ENCODE assay signal across 8 cellular contexts in the genomic region with DNA sequence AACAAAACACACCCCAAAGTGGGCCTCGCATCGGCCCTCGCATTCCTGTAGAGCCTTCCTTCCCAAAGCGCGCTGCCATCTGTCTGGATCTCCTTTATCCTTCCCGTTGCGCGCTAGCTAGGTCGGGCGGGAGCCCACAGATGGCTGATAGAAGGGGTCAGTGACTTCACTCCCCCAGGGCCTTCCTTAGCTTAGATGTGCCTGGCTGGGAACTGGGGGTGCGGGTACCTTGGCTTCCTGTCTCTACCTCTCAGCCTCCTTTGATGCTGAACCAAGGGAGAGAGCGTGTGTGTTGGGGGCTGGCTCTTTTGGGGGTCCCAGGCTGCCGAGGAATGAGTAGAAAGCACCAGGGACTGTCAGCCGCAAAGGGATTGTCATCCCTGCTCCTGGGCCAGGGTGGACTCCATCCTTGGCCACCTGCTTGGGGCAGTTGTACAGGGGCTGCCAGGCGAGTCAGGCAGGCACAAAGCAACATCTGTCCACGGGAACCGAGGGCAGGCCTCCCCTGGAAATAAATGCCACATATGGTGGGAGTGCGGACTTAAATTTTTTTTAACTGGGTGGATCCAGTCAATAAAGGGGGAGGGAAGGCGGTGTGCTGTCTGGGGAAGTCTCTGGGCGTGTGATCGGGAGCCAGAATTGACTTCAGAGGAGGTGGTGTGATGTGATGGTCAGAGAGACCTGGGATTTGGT. TPM values are rescaled to one million over a fixed set of nuclear protein-coding genes. Genes with fewer than 3 reads are reported as not detected.
DNase-seq lines count a peak whose midpoint lies in the region; ATAC-seq lines count a peak whose summit lies in the region.

No MANE protein-coding gene starts in this region.

- H3K9ac ChIP-seq in iPS-15b (ENCODE audit: low read depth, low read length) = peak overlapping the region; percentile 10

- no peak for DNase-seq in activated CD4-positive, alpha-beta T cell treated with anti-CD3 and anti-CD28 coated beads for 36 hours
- no peak for DNase-seq in activated CD4-positive, alpha-beta T cell treated with anti-CD3 and anti-CD28 coated beads, Interleukin-2, amount 50 U/mL, for 4 hours
- DNase-seq in activated naive CD4-positive, alpha-beta T cell treated with anti-CD3 and anti-CD28 coated beads, Interleukin-2, amount 10 ng/mL, durations not matched to agents 7 days and 5 days = peak; percentile 47
- DNase-seq in stimulated activated naive CD8-positive, alpha-beta T cell treated with anti-CD3 and anti-CD28 coated beads, Interleukin-15, amount 100 ng/mL, for 72 hours = no peak
- DNase-seq in DMS79 treated with DMSO at 0.1 percent for 48 hours (lab: John Stamatoyannopoulos, UW) = no peak
- DNase-seq in islet precursor cell = no peak

- no peaks in the 10 kb centered on the region for H3K36me3 ChIP-seq in iPS-15b (ENCODE audit: control insufficient read depth, insufficient read depth, low read length)

- H3K9me3 ChIP-seq in iPS-15b (ENCODE audit: control insufficient read depth, insufficient read depth, low read length) = no peaks in the 10 kb centered on the region

- H3K4me3 Mint-ChIP-seq in activated CD4-positive, alpha-beta T cell treated with anti-CD3 and anti-CD28 coated beads for 36 hours = peak overlapping the region; percentile 91
- H3K4me3 Mint-ChIP-seq in activated naive CD4-positive, alpha-beta T cell treated with anti-CD3 and anti-CD28 coated beads, Interleukin-2, amount 10 ng/mL, durations not matched to agents 7 days and 5 days = peak overlapping the region; percentile 96
- peak overlapping the region; percentile 99 for H3K4me3 Mint-ChIP-seq in stimulated activated naive CD8-positive, alpha-beta T cell treated with anti-CD3 and anti-CD28 coated beads, Interleukin-15, amount 100 ng/mL, for 72 hours

- H3K27me3 ChIP-seq in iPS-15b (ENCODE audit: control insufficient read depth, insufficient read depth, low read length) = peaks cover 21% of the 10 kb centered on the region

- peak overlapping the region; percentile 88 for H3K4me3 ChIP-seq in iPS-15b (ENCODE audit: low read depth, low read length)

- no peaks in the 10 kb centered on the region for H3K9me3 Mint-ChIP-seq in activated CD4-positive, alpha-beta T cell treated with anti-CD3 and anti-CD28 coated beads for 36 hours (ENCODE audit: low read depth)
- no peaks in the 10 kb centered on the region for H3K9me3 Mint-ChIP-seq in activated naive CD4-positive, alpha-beta T cell treated with anti-CD3 and anti-CD28 coated beads, Interleukin-2, amount 10 ng/mL, durations not matched to agents 7 days and 5 days
- no peaks in the 10 kb centered on the region for H3K9me3 Mint-ChIP-seq in stimulated activated naive CD8-positive, alpha-beta T cell treated with anti-CD3 and anti-CD28 coated beads, Interleukin-15, amount 100 ng/mL, for 72 hours

- peaks cover 53% of the 10 kb centered on the region for H3K4me1 Mint-ChIP-seq in activated CD4-positive, alpha-beta T cell treated with anti-CD3 and anti-CD28 coated beads for 36 hours
- peaks cover 64% of the 10 kb centered on the region for H3K4me1 Mint-ChIP-seq in activated naive CD4-positive, alpha-beta T cell treated with anti-CD3 and anti-CD28 coated beads, Interleukin-2, amount 10 ng/mL, durations not matched to agents 7 days and 5 days
- H3K4me1 Mint-ChIP-seq in stimulated activated naive CD8-positive, alpha-beta T cell treated with anti-CD3 and anti-CD28 coated beads, Interleukin-15, amount 100 ng/mL, for 72 hours = peaks cover 60% of the 10 kb centered on the region

- H3K27me3 Mint-ChIP-seq in activated CD4-positive, alpha-beta T cell treated with anti-CD3 and anti-CD28 coated beads for 36 hours = peaks cover 13% of the 10 kb centered on the region
- H3K27me3 Mint-ChIP-seq in activated naive CD4-positive, alpha-beta T cell treated with anti-CD3 and anti-CD28 coated beads, Interleukin-2, amount 10 ng/mL, durations not matched to agents 7 days and 5 days = peaks cover 25% of the 10 kb centered on the region
- H3K27me3 Mint-ChIP-seq in stimulated activated naive CD8-positive, alpha-beta T cell treated with anti-CD3 and anti-CD28 coated beads, Interleukin-15, amount 100 ng/mL, for 72 hours = peaks cover 28% of the 10 kb centered on the region

- H3K27ac Mint-ChIP-seq in activated CD4-positive, alpha-beta T cell treated with anti-CD3 and anti-CD28 coated beads for 36 hours = peak overlapping the region; percentile 90
- peak overlapping the region; percentile 88 for H3K27ac Mint-ChIP-seq in activated naive CD4-positive, alpha-beta T cell treated with anti-CD3 and anti-CD28 coated beads, Interleukin-2, amount 10 ng/mL, durations not matched to agents 7 days and 5 days
- peak overlapping the region; percentile 96 for H3K27ac Mint-ChIP-seq in stimulated activated naive CD8-positive, alpha-beta T cell treated with anti-CD3 and anti-CD28 coated beads, Interleukin-15, amount 100 ng/mL, for 72 hours

- intact Hi-C loops in activated CD4-positive, alpha-beta T cell treated with anti-CD3 and anti-CD28 coated beads for 36 hours (cut with DNase I, micrococcal nuclease) = loop anchor here (2.0 to 5.0 kb wide), 3 partner anchors 35 to 115 kb away; no protein-coding TSS in a partner anchor

- ATAC-seq in activated CD4-positive, alpha-beta T cell treated with anti-CD3 and anti-CD28 coated beads for 36 hours = peak; percentile 1
- no peak for ATAC-seq in stimulated activated naive CD8-positive, alpha-beta T cell treated with anti-CD3 and anti-CD28 coated beads, Interleukin-15, amount 100 ng/mL, for 72 hours
- no peak for ATAC-seq in HG02571 (IDR thresholded peaks at IDR 0.05; ENCODE audit: unreplicated experiment)

- POLR2A ChIA-PET in activated CD4-positive, alpha-beta T cell treated with anti-CD3 and anti-CD28 coated beads for 36 hours (lab: Charles Lee) = interaction anchor here (0.7 to 2.2 kb wide), 5 partner anchors 9 to 74 kb away, joined by 3 to 8 read pairs (median 4); no protein-coding TSS in a partner anchor

- CTCF ChIA-PET in activated CD4-positive, alpha-beta T cell treated with anti-CD3 and anti-CD28 coated beads for 36 hours (lab: Charles Lee) = interaction anchor here (0.6 to 6.0 kb wide), 7 partner anchors 13 to 209 kb away, joined by 3 to 45 read pairs (median 4); no protein-coding TSS in a partner anchor
- CTCF ChIA-PET in activated naive CD4-positive, alpha-beta T cell treated with anti-CD3 and anti-CD28 coated beads, Interleukin-2, amount 10 ng/mL, durations not matched to agents 7 days and 5 days (lab: Charles Lee) = interaction anchor here (0.9 to 2.5 kb wide), 5 partner anchors 14 to 36 kb away, joined by 3 to 6 read pairs (median 4); no protein-coding TSS in a partner anchor

- H3K36me3 Mint-ChIP-seq in activated CD4-positive, alpha-beta T cell treated with anti-CD3 and anti-CD28 coated beads for 36 hours (ENCODE audit: low read depth) = peaks cover 21% of the 10 kb centered on the region
- peaks cover 44% of the 10 kb centered on the region for H3K36me3 Mint-ChIP-seq in activated naive CD4-positive, alpha-beta T cell treated with anti-CD3 and anti-CD28 coated beads, Interleukin-2, amount 10 ng/mL, durations not matched to agents 7 days and 5 days

- peaks cover 21% of the 10 kb centered on the region for H3K4me1 ChIP-seq in iPS-15b (ENCODE audit: control insufficient read depth, insufficient read depth, low read length)

RNA-seq across cellular contexts. Expression of a gene that starts 1.9 kb away (rescaled TPM):
- total RNA-seq in activated CD4-positive, alpha-beta T cell treated with anti-CD3 and anti-CD28 coated beads for 36 hours = 10 to 100 TPM; 33.7 to 40.8 TPM
